ENCODE assay signal across 19 cellular contexts in the genomic region with DNA sequence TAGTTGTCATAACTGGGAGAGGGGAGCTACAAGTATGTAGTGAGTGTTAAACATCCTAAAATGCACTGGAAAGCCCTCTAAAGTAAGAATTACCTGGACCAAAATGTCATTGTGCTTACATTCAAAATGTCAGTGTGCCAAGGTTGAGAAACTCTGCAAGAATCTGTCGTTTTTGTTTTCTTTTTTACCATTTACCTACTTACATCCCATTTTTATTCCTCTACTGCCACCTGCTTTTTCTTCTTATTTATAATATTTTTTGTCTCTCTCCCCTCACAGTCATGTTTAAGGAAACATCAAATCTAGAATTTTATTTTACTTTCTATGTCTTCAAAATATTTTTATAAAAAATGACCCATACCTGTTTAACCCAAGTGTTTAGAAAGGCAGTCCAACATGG.
DNase-seq lines count a peak whose midpoint lies in the region; FAIRE-seq and TF ChIP-seq lines count a peak whose summit lies in the region.
"Had no signal": no experiment of that assay in that cellular context is flagged by ENCODE, and none has a peak within 500 bp of the region (broad histone marks: within the 10 kb centered on the region; RNA-seq: fewer than 3 reads in every experiment).

No MANE protein-coding gene starts in this region.

- H3K4me1 Mint-ChIP-seq in Caco-2 (ENCODE audit: low read depth, unreplicated experiment): no peaks in the 10 kb centered on the region
- H3K4me1 Mint-ChIP-seq: CD4-positive, CD25-positive, alpha-beta regulatory T cell had no signal

- no peaks in the 10 kb centered on the region for H3K9me3 Mint-ChIP-seq in Caco-2 (ENCODE audit: unreplicated experiment)

- DNase-seq in DMS53 (lab: John Stamatoyannopoulos, UW): peak; percentile 1
- DNase-seq in DMS53 treated with DMSO at 0.1 percent for 48 hours (lab: John Stamatoyannopoulos, UW; ENCODE audit: unreplicated experiment): no peak
- no peak for DNase-seq in D721Med (ENCODE audit: insufficient read length, low spot score)
- no peak for DNase-seq in adrenal gland
- DNase-seq in inferior parietal cortex (ENCODE audit: extremely low spot score): peak; percentile 41
- DNase-seq in NCI-H524 treated with DMSO at 0.1 percent for 48 hours (lab: John Stamatoyannopoulos, UW): no peak
- DNase-seq in RWPE1 (ENCODE audit: low spot score): no peak
- DNase-seq in Caco-2: no peak
- DNase-seq: BE2C; CD4-positive, CD25-positive, alpha-beta regulatory T cell; COR-L47; DMS79 treated with DMSO at 0.1 percent for 48 hours; GOT3; KBM-7; NCI-H187 treated with DMSO at 0.1 percent for 48 hours; NCI-H226; NCI-H524; Right ventricle myocardium superior had no signal

- H3K4me1 ChIP-seq in adrenal gland (replicated peaks in 1 of 2): no peaks in the 10 kb centered on the region
- H3K4me1 ChIP-seq in Caco-2: no peaks in the 10 kb centered on the region

- no peaks in the 10 kb centered on the region for H3K27me3 Mint-ChIP-seq in Caco-2 (ENCODE audit: insufficient read depth, unreplicated experiment)
- H3K27me3 Mint-ChIP-seq: CD4-positive, CD25-positive, alpha-beta regulatory T cell had no signal

- no peak overlapping the region for H3K4me3 Mint-ChIP-seq in Caco-2 (ENCODE audit: unreplicated experiment)
- H3K4me3 Mint-ChIP-seq: CD4-positive, CD25-positive, alpha-beta regulatory T cell had no signal

- CTCF ChIA-PET in RWPE1 (lab: Yijun Ruan, JAX) (interaction anchor here (0.9 kb wide), 1 partner anchor 230 kb away, joined by 3 read pairs; no protein-coding TSS in a partner anchor), Caco-2 (lab: Charles Lee) (no interaction called here)

- TF ChIP-seq CTCF in D721Med (IDR thresholded peaks at IDR 0.05; ENCODE audit: insufficient read depth, missing control alignments): peak; percentile 34
- peak in 4 of 6 experiments; percentile 3 to 41 (median 30) for TF ChIP-seq CTCF in adrenal gland (IDR thresholded peaks at IDR 0.05)
- no peak for TF ChIP-seq CTCF in RWPE1 (conservative IDR thresholded peaks at IDR 0.05; ENCODE audit: low read depth)
- TF ChIP-seq CTCF in Caco-2 (IDR thresholded peaks at IDR 0.05; ENCODE audit: insufficient read depth in 1 of 2, low read depth in 1 of 2, low read length in 1 of 2, severe bottlenecking in 1 of 2, unreplicated experiment in 1 of 2): no peak

- H3K27ac ChIP-seq in adrenal gland (no peak overlapping the region), RWPE1 (no peak overlapping the region)
- H3K27ac ChIP-seq: 22Rv1 had no signal

- no peak overlapping the region for H3K27ac Mint-ChIP-seq in Caco-2 (ENCODE audit: unreplicated experiment)
- H3K27ac Mint-ChIP-seq: CD4-positive, CD25-positive, alpha-beta regulatory T cell had no signal

- H3K4me3 ChIP-seq in adrenal gland (no peak overlapping the region), Caco-2 (ENCODE audit: low read depth, low read length) (no peak overlapping the region)

- no peak for FAIRE-seq in D721Med (lab: Jason Lieb, UNC)

- intact Hi-C loops in adrenal gland (cut with DNase I): loop anchor here in 1 of 2 donors (10.0 kb wide), 1 partner anchor 223 kb away; the partner anchor contains the start of gene PCDH17
- intact Hi-C loops in Caco-2 (cut with micrococcal nuclease; ENCODE audit: unreplicated experiment): loop anchor here (5.0 kb wide), 1 partner anchor 231 kb away; no protein-coding TSS in a partner anchor

- 6 to 12% (median 7%) methylated on average over 1 of the region's 1 CpG for WGBS in adrenal gland, 4 donors

- BruUV-seq in Caco-2 (replicated peaks; lab: Mats Ljungman, UMichigan): no TSS peak

- no peak for TF ChIP-seq POLR2A in adrenal gland (IDR thresholded peaks at IDR 0.05)

- POLR2A ChIA-PET in RWPE1 (lab: Yijun Ruan, JAX; ENCODE audit: low non-redundant PET): no interaction called here
- POLR2A ChIA-PET in Caco-2 (lab: Charles Lee): no interaction called here

- H3K27me3 ChIP-seq in adrenal gland: no peaks in the 10 kb centered on the region
- no peaks in the 10 kb centered on the region for H3K27me3 ChIP-seq in Caco-2 (replicated peaks; ENCODE audit: control insufficient read depth, insufficient read depth, low read length)
- H3K27me3 ChIP-seq: BE2C had no signal

- no peaks in the 10 kb centered on the region for H3K36me3 ChIP-seq in adrenal gland (replicated peaks in 1 of 2)
- no peaks in the 10 kb centered on the region for H3K36me3 ChIP-seq in Caco-2 (ENCODE audit: control insufficient read depth, insufficient read depth, low read length)
- H3K36me3 ChIP-seq: BE2C had no signal

- H3K9me3 ChIP-seq in adrenal gland (replicated peaks in 1 of 3): no peaks in the 10 kb centered on the region
- 0 out of 2 replicates have a peak, but pooled peaks cover 2% of the 10 kb centered on the region for H3K9me3 ChIP-seq in Caco-2
- H3K9me3 ChIP-seq: BE2C had no signal

- H3K36me3 Mint-ChIP-seq in Caco-2 (ENCODE audit: insufficient read depth, unreplicated experiment): no peaks in the 10 kb centered on the region
- H3K36me3 Mint-ChIP-seq: CD4-positive, CD25-positive, alpha-beta regulatory T cell had no signal

Comparison
In these comparisons a context has a peak if more than half of its experiments do, and no peak if none do; other contexts are left out.
1. DNase-seq: peak in DMS53 (single experiment) and inferior parietal cortex (single experiment); none in DMS53 treated with DMSO at 0.1 percent for 48 hours (single experiment), D721Med (single experiment), adrenal gland (0 of 7), NCI-H524 treated with DMSO at 0.1 percent for 48 hours (single experiment), RWPE1 (single experiment) and Caco-2 (0 of 2).
2. CTCF ChIP-seq: peak in D721Med (single experiment) and adrenal gland (4 of 6); none in RWPE1 (single experiment) and Caco-2 (0 of 2).